ENCODE assay signal across 11 cellular contexts in genomic region chr5:136042665-136043121, GRCh38. TPM values are rescaled to one million over a fixed set of nuclear protein-coding genes. Genes with fewer than 3 reads are reported as not detected.
DNase-seq lines count a peak whose midpoint lies in the region; ATAC-seq, FAIRE-seq and TF ChIP-seq lines count a peak whose summit lies in the region.
"Had no signal": no experiment of that assay in that cellular context is flagged by ENCODE, and none has a peak within 500 bp of the region (broad histone marks: within the 10 kb centered on the region; RNA-seq: fewer than 3 reads in every experiment).

No MANE protein-coding gene starts in this region.

- WGBS in small intestine, 3 donors, result 20 to 30% (median 22%) methylated on average over 6 of the region's 6 CpGs

- H3K4me1 ChIP-seq in small intestine (ENCODE audit: control insufficient read depth in 2 of 2, insufficient read depth in 1 of 2, low read depth in 1 of 2, low read length in 1 of 2) (peaks cover 0 to 10% of the 10 kb centered on the region in 2 donors), gastrocnemius medialis (peaks cover 4 to 10% of the 10 kb centered on the region in 2 donors)

- H3K36me3 ChIP-seq in small intestine (ENCODE audit: control insufficient read depth in 2 of 2, insufficient read depth in 2 of 2, low read length in 2 of 2) (no peaks in the 10 kb centered on the region), gastrocnemius medialis (no peaks in the 10 kb centered on the region)

- TF ChIP-seq POLR2A in gastrocnemius medialis (IDR thresholded peaks at IDR 0.05), result no peak

- in situ Hi-C loops in gastrocnemius medialis (cut with MboI; ENCODE audit: low sequenced_read_pairs in 4 of 4), result no loop called here

- H3K27me3 ChIP-seq in small intestine (ENCODE audit: control insufficient read depth in 2 of 2, insufficient read depth in 2 of 2, low read length in 2 of 2), result no peaks in the 10 kb centered on the region
- H3K27me3 ChIP-seq in gastrocnemius medialis, result no peaks in the 10 kb centered on the region

- H3K27ac ChIP-seq in small intestine (ENCODE audit: low read depth in 1 of 2, low read length in 1 of 2), result peak overlapping the region in 1 of 2 donors; percentile 40
- no peak overlapping the region for H3K27ac ChIP-seq in gastrocnemius medialis

- H3K4me3 ChIP-seq in small intestine (ENCODE audit: low read depth in 1 of 2, low read length in 2 of 2) (no peak overlapping the region), gastrocnemius medialis (no peak overlapping the region)

- ATAC-seq in HG03159 (IDR thresholded peaks at IDR 0.05; ENCODE audit: unreplicated experiment), result no peak
- no peak for ATAC-seq in gastrocnemius medialis

- TF ChIP-seq CTCF in gastrocnemius medialis (IDR thresholded peaks at IDR 0.05 in 4 of 5, conservative IDR thresholded peaks at IDR 0.05 in 1 of 5), result no peak

- FAIRE-seq in small intestine (lab: Jason Lieb, UNC), result no peak
- FAIRE-seq: H1 had no signal

- intact Hi-C loops in gastrocnemius medialis (cut with DNase I; ENCODE audit: low total_unique reads), result no loop called here

- H3K9me3 ChIP-seq in small intestine (ENCODE audit: control insufficient read depth, low read depth) (no peaks in the 10 kb centered on the region), gastrocnemius medialis (no peaks in the 10 kb centered on the region)

- DNase-seq in SKM-1 treated with dmso at 0.1 percent for 144 hours (lab: John Stamatoyannopoulos, UW; ENCODE audit: unreplicated experiment) (peak; percentile 50), SKM-1 (lab: John Stamatoyannopoulos, UW; ENCODE audit: unreplicated experiment) (no peak), NCI-H69 (lab: John Stamatoyannopoulos, UW) (peak; percentile 27), small intestine (peak; percentile 20), Ammon's horn (ENCODE audit: low spot score) (no peak), gastrocnemius medialis (no peak)
- DNase-seq in central memory CD4-positive, alpha-beta T cell, result peak; percentile 3
- DNase-seq: activated CD4-positive, alpha-beta T cell treated with anti-CD3 and anti-CD28 coated beads, Interleukin-2, amount 50 U/mL, for 48 hours; NK-92 treated with Interleukin-12 subunit alpha and Interleukin-12 subunit beta, amount 100 ng/mL, for 24 hours had no signal

RNA-seq across cellular contexts. Expression of gene TGFBI, which starts 13.9 kb away (rescaled TPM):
- polyA plus RNA-seq in small intestine, result 10 to 100 TPM in 2 of 3 donors, 1 to 10 TPM in 1; 4.2 to 55.3 (median 41.3) TPM
- 10 to 100 TPM; 38.4 to 48.0 (median 40.0) TPM for total RNA-seq in gastrocnemius medialis

Comparison
In these comparisons a context has a peak if more than half of its experiments do, and no peak if none do; other contexts are left out.
1. DNase-seq: peak in SKM-1 treated with dmso at 0.1 percent for 144 hours (single experiment), NCI-H69 (single experiment), central memory CD4-positive, alpha-beta T cell (single experiment) and small intestine (single experiment); none in SKM-1 (single experiment), Ammon's horn (single experiment) and gastrocnemius medialis (0 of 2).